In genomic region chr7:25454562-25455031, GRCh38 we compare ENCODE assay signal across 18 cellular contexts.
A peak's percentile ranks its signal among the peaks of the same experiment; 100 is the strongest.
DNase-seq lines count a peak whose midpoint lies in the region; ATAC-seq, FAIRE-seq and TF ChIP-seq lines count a peak whose summit lies in the region.
"Had no signal": no experiment of that assay in that cellular context is flagged by ENCODE, and none has a peak within 500 bp of the region (broad histone marks: within the 10 kb centered on the region; RNA-seq: fewer than 3 reads in every experiment).

No MANE protein-coding gene starts in this region.

- no peaks in the 10 kb centered on the region for H3K79me2 ChIP-seq in GM12878 (ENCODE audit: control insufficient read depth, insufficient read depth, low read length)

- in situ Hi-C loops in GM12878 (cut with MboI), result no loop called here
- in situ Hi-C loops in transverse colon (cut with MboI; ENCODE audit: low pct_ligation_motif_present in 1 of 4, low pct_unique_long_range_greater_than_20kb in 1 of 4, low sequenced_read_pairs in 3 of 4), result no loop called here

- peak; percentile 26 for DNase-seq in activated CD4-positive, alpha-beta T cell treated with anti-CD3 and anti-CD28 coated beads, Interleukin-2, amount 10 ng/mL, durations not matched to agents 24 days and 14 days
- DNase-seq in activated CD4-positive, alpha-beta T cell treated with anti-CD3 and anti-CD28 coated beads, Interleukin-2, amount 50 U/mL, for 48 hours, result no peak
- no peak for DNase-seq in GM12878 (ENCODE audit: low read depth, low spot score)
- DNase-seq in lower lobe of right lung, result no peak
- peak; percentile 11 for DNase-seq in transverse colon
- DNase-seq in stimulated activated naive CD4-positive, alpha-beta T cell treated with Interleukin-2 at 50 U/mL for 16 hours (lab: John Stamatoyannopoulos, UW), result no peak
- no peak for DNase-seq in hippocampal formation (lab: John Stamatoyannopoulos, UW)
- DNase-seq: activated CD4-positive, alpha-beta T cell treated with anti-CD3 and anti-CD28 coated beads for 48 hours; activated gamma-delta T cell treated with Interleukin-2 at 50 U/mL for 16 hours; DMS53; glutamatergic neuron; NCI-H2081 treated with DMSO at 0.1 percent for 48 hours; SK-N-SH had no signal

- H3K27me3 ChIP-seq in GM12878 (replicated peaks in 1 of 2; ENCODE audit: control insufficient read depth in 2 of 2, insufficient read depth in 2 of 2, low read length in 1 of 2), result no peaks in the 10 kb centered on the region
- H3K27me3 ChIP-seq in lower lobe of right lung (ENCODE audit: low read depth), result no peaks in the 10 kb centered on the region
- no peaks in the 10 kb centered on the region for H3K27me3 ChIP-seq in transverse colon

- H3K36me3 ChIP-seq in GM12878 (ENCODE audit: control insufficient read depth in 2 of 2, insufficient read depth in 2 of 2, low read length in 1 of 2) (no peaks in the 10 kb centered on the region), lower lobe of right lung (no peaks in the 10 kb centered on the region), transverse colon (no peaks in the 10 kb centered on the region)

- no peak overlapping the region for H2AFZ ChIP-seq in GM12878 (ENCODE audit: control insufficient read depth, low read depth, low read length)

- TF ChIP-seq EP300 in GM12878 (IDR thresholded peaks at IDR 0.05; ENCODE audit: borderline replicate concordance in 1 of 2, control insufficient read depth in 1 of 2, low read depth in 2 of 2, low read length in 2 of 2) (no peak), transverse colon (IDR thresholded peaks at IDR 0.05; ENCODE audit: low read depth) (no peak)

- H3K4me3 ChIP-seq in GM12878 (no peak overlapping the region), lower lobe of right lung (no peak overlapping the region), transverse colon (no peak overlapping the region)

- H4K20me1 ChIP-seq in GM12878 (ENCODE audit: control insufficient read depth, insufficient read depth), result no peaks in the 10 kb centered on the region

- H3K4me1 Mint-ChIP-seq in activated CD4-positive, alpha-beta T cell treated with anti-CD3 and anti-CD28 coated beads, Interleukin-2, amount 10 ng/mL, durations not matched to agents 24 days and 14 days, result no peaks in the 10 kb centered on the region

- no peak overlapping the region for H3K27ac Mint-ChIP-seq in activated CD4-positive, alpha-beta T cell treated with anti-CD3 and anti-CD28 coated beads, Interleukin-2, amount 10 ng/mL, durations not matched to agents 24 days and 14 days

- H3K4me1 ChIP-seq in GM12878 (ENCODE audit: control insufficient read depth, insufficient read depth, low read length) (no peaks in the 10 kb centered on the region), lower lobe of right lung (peaks cover 32% of the 10 kb centered on the region), transverse colon (peaks cover 0 to 45% (median 17%) of the 10 kb centered on the region in 4 donors)

- H3K4me2 ChIP-seq in GM12878 (ENCODE audit: control insufficient read depth, insufficient read depth), result no peak overlapping the region
- H3K4me2 ChIP-seq: SK-N-SH had no signal

- H3K36me3 Mint-ChIP-seq in activated CD4-positive, alpha-beta T cell treated with anti-CD3 and anti-CD28 coated beads, Interleukin-2, amount 10 ng/mL, durations not matched to agents 24 days and 14 days (ENCODE audit: low read depth), result no peaks in the 10 kb centered on the region

- no peak overlapping the region for H3K27ac ChIP-seq in GM12878 (ENCODE audit: control insufficient read depth, insufficient read depth)
- no peak overlapping the region for H3K27ac ChIP-seq in lower lobe of right lung
- peak overlapping the region; percentile 6 to 69 (median 48) for H3K27ac ChIP-seq in transverse colon

- CTCF ChIA-PET in GM12878 (lab: Yijun Ruan, JAX), result no interaction called here

- no peak for TF ChIP-seq POLR2A in GM12878 (IDR thresholded peaks at IDR 0.05; ENCODE audit: low read depth, low read length)
- no peak for TF ChIP-seq POLR2A in transverse colon (IDR thresholded peaks at IDR 0.05)

- H3K27me3 Mint-ChIP-seq in activated CD4-positive, alpha-beta T cell treated with anti-CD3 and anti-CD28 coated beads, Interleukin-2, amount 10 ng/mL, durations not matched to agents 24 days and 14 days, result peaks cover 3% of the 10 kb centered on the region

- H3K4me3 Mint-ChIP-seq in activated CD4-positive, alpha-beta T cell treated with anti-CD3 and anti-CD28 coated beads, Interleukin-2, amount 10 ng/mL, durations not matched to agents 24 days and 14 days, result no peak overlapping the region

- TF ChIP-seq CTCF in GM12878 (IDR thresholded peaks at IDR 0.05 in 2 of 3, conservative IDR thresholded peaks at IDR 0.05 in 1 of 3; ENCODE audit: control insufficient read depth in 2 of 3, extremely low read depth in 1 of 3, insufficient read depth in 1 of 3, low read depth in 3 of 3, low read length in 3 of 3) (no peak), lower lobe of right lung (IDR thresholded peaks at IDR 0.05) (no peak), transverse colon (IDR thresholded peaks at IDR 0.05) (no peak)

- BruUV-seq in GM12878 (replicated peaks; lab: Mats Ljungman, UMichigan), result no TSS peak

- intact Hi-C loops in activated CD4-positive, alpha-beta T cell treated with anti-CD3 and anti-CD28 coated beads, Interleukin-2, amount 10 ng/mL, durations not matched to agents 24 days and 14 days (cut with micrococcal nuclease), result no loop called here
- intact Hi-C loops in GM12878 (cut with micrococcal nuclease; ENCODE audit: unreplicated experiment), result no loop called here
- intact Hi-C loops in lower lobe of right lung (cut with DNase I), result no loop called here
- intact Hi-C loops in transverse colon (cut with DNase I; ENCODE audit: low total_unique reads), result no loop called here

- 34% methylated on average over 8 of the region's 8 CpGs for WGBS in GM12878 (ENCODE audit: insufficient coverage, insufficient replicate concordance, low lambda C conversion rate, missing lambda C conversion rate)
- WGBS in transverse colon (ENCODE audit: low coverage in 1 of 2), 2 donors, result 46 to 53% methylated on average over 4 to 8 of the region's 8 CpGs

- H3K9me3 ChIP-seq in GM12878 (replicated peaks; ENCODE audit: control insufficient read depth, insufficient read depth, low read length) (no peaks in the 10 kb centered on the region), lower lobe of right lung (no peaks in the 10 kb centered on the region), transverse colon (no peaks in the 10 kb centered on the region)
- H3K9me3 ChIP-seq: SK-N-SH had no signal

- H3K9ac ChIP-seq in GM12878 (ENCODE audit: control insufficient read depth, insufficient read depth, low read length), result no peak overlapping the region
- H3K9ac ChIP-seq: SK-N-SH had no signal

- H3K9me3 Mint-ChIP-seq in activated CD4-positive, alpha-beta T cell treated with anti-CD3 and anti-CD28 coated beads, Interleukin-2, amount 10 ng/mL, durations not matched to agents 24 days and 14 days, result no peaks in the 10 kb centered on the region

- POLR2A ChIA-PET in GM12878 (lab: Charles Lee), result no interaction called here

- FAIRE-seq in GM12878 (lab: Jason Lieb, UNC), result no peak
- FAIRE-seq: A204.1, colon, GM18507, HTR-8/SVneo had no signal

- SMC1A ChIA-PET in GM12878 (lab: Charles Lee; ENCODE audit: uncharacterized antibody, unreplicated experiment), result no interaction called here

- RAD21 ChIA-PET in GM12878 (lab: Charles Lee; ENCODE audit: unreplicated experiment), result no interaction called here

- TF ChIP-seq RAD21 in GM12878 (IDR thresholded peaks at IDR 0.05; ENCODE audit: insufficient read depth, low read depth, low read length), result no peak

- ATAC-seq in GM12878 (peak; percentile 40; the same call in 2 of the 3 replicates), lower lobe of right lung (peak; percentile 47 to 61), GM21529 (IDR thresholded peaks at IDR 0.05; ENCODE audit: unreplicated experiment) (no peak)

TF ChIP-seq in GM12878, 131 proteins besides CTCF, POLR2A, EP300 and RAD21:
- no peak for TF ChIP-seq BCL3 (IDR thresholded peaks at IDR 0.05; ENCODE audit: borderline replicate concordance, insufficient read depth, low read depth, low read length, poor library complexity, severe bottlenecking)
- no peak for TF ChIP-seq CREB1 (IDR thresholded peaks at IDR 0.05; ENCODE audit: low read depth)
- no peak for TF ChIP-seq YBX1 (IDR thresholded peaks at IDR 0.05)
- no peak for TF ChIP-seq SP1 (IDR thresholded peaks at IDR 0.05; ENCODE audit: low read depth, low read length)
- TF ChIP-seq ZNF207 (IDR thresholded peaks at IDR 0.05; ENCODE audit: borderline replicate concordance), result no peak
- no peak for TF ChIP-seq PAX5 (IDR thresholded peaks at IDR 0.05; ENCODE audit: borderline replicate concordance, low read depth, low read length)
- no peak for TF ChIP-seq NFYA (IDR thresholded peaks at IDR 0.05; ENCODE audit: borderline replicate concordance, low read depth, low read length)
- TF ChIP-seq POLR2AphosphoS5 (IDR thresholded peaks at IDR 0.05; ENCODE audit: low read length), result no peak
- no peak for TF ChIP-seq ZNF274 (IDR thresholded peaks at IDR 0.05; ENCODE audit: insufficient read depth, insufficient read length)
- no peak for TF ChIP-seq SMAD5 (IDR thresholded peaks at IDR 0.05; ENCODE audit: low read depth)
- no peak for TF ChIP-seq RAD51 (IDR thresholded peaks at IDR 0.05)
- TF ChIP-seq CBX3 (IDR thresholded peaks at IDR 0.05; ENCODE audit: borderline replicate concordance, low read depth), result no peak
- TF ChIP-seq SUZ12 (IDR thresholded peaks at IDR 0.05; ENCODE audit: unreplicated experiment), result no peak

Comparison
In these comparisons a context has a peak if more than half of its experiments do, and no peak if none do; other contexts are left out.
1. DNase-seq: peak in activated CD4-positive, alpha-beta T cell treated with anti-CD3 and anti-CD28 coated beads, Interleukin-2, amount 10 ng/mL, durations not matched to agents 24 days and 14 days (single experiment) and transverse colon (single experiment); none in activated CD4-positive, alpha-beta T cell treated with anti-CD3 and anti-CD28 coated beads, Interleukin-2, amount 50 U/mL, for 48 hours (0 of 2), GM12878 (single experiment), lower lobe of right lung (single experiment), stimulated activated naive CD4-positive, alpha-beta T cell treated with Interleukin-2 at 50 U/mL for 16 hours (single experiment) and hippocampal formation (0 of 2).
2. H3K27ac ChIP-seq: peak in transverse colon (4 of 4); none in GM12878 (single experiment) and lower lobe of right lung (single experiment).